Comparison of ENCODE assay signal across 14 cellular contexts in genomic region chr16:64864232-64864803, GRCh38.
A peak's percentile ranks its signal among the peaks of the same experiment; 100 is the strongest.
DNase-seq lines count a peak whose midpoint lies in the region; ATAC-seq, FAIRE-seq and TF ChIP-seq lines count a peak whose summit lies in the region.
"Had no signal": no experiment of that assay in that cellular context is flagged by ENCODE, and none has a peak within 500 bp of the region (broad histone marks: within the 10 kb centered on the region; RNA-seq: fewer than 3 reads in every experiment).

No MANE protein-coding gene starts in this region.

- FAIRE-seq in bronchial epithelial cell (lab: Jason Lieb, UNC), result no peak

- H3K9ac ChIP-seq in mesenchymal stem cell (ENCODE audit: low read length), result peak overlapping the region; percentile 80
- H3K9ac ChIP-seq: parathyroid adenoma had no signal

- H3K14ac ChIP-seq in mesenchymal stem cell (ENCODE audit: low read length in 2 of 2), result no peak overlapping the region

- H3K79me1 ChIP-seq in mesenchymal stem cell (replicated peaks; ENCODE audit: low read length, poor library complexity, severe bottlenecking), result no peaks in the 10 kb centered on the region

- H2BK120ac ChIP-seq in mesenchymal stem cell (ENCODE audit: low read depth, low read length), result no peak overlapping the region

- no peak overlapping the region for H3K23ac ChIP-seq in mesenchymal stem cell (ENCODE audit: low read length in 2 of 2)

- H3K36me3 ChIP-seq in bronchial epithelial cell (ENCODE audit: control insufficient read depth, insufficient read depth, low read length), result no peaks in the 10 kb centered on the region
- no peaks in the 10 kb centered on the region for H3K36me3 ChIP-seq in mesenchymal stem cell (ENCODE audit: control insufficient read depth in 1 of 2, insufficient read depth in 2 of 2, low read depth in 1 of 2, low read length in 2 of 2)
- H3K36me3 ChIP-seq in lower lobe of right lung, result no peaks in the 10 kb centered on the region

- H3K4me2 ChIP-seq in mesenchymal stem cell (ENCODE audit: low read length, poor library complexity, severe bottlenecking), result peak overlapping the region; percentile 20

- intact Hi-C loops in natural killer cell (cut with micrococcal nuclease), result no loop called here
- intact Hi-C loops in lower lobe of right lung (cut with DNase I), result no loop called here

- H3K4me1 ChIP-seq in mesenchymal stem cell (ENCODE audit: control insufficient read depth, insufficient read depth, low read depth, low read length) (peaks cover 2% of the 10 kb centered on the region), lower lobe of right lung (no peaks in the 10 kb centered on the region)
- H3K4me1 ChIP-seq: parathyroid adenoma had no signal

- H2AK5ac ChIP-seq in mesenchymal stem cell (ENCODE audit: low read length, severe bottlenecking), result no peak overlapping the region

- no peak overlapping the region for H2BK15ac ChIP-seq in mesenchymal stem cell (ENCODE audit: low read depth, poor library complexity, severe bottlenecking)

- H4K8ac ChIP-seq in mesenchymal stem cell (ENCODE audit: low read length), result no peak overlapping the region

- H4K91ac ChIP-seq in mesenchymal stem cell (ENCODE audit: low read length), result no peak overlapping the region

- H3K18ac ChIP-seq in mesenchymal stem cell (ENCODE audit: low read depth in 1 of 2, low read length in 2 of 2), result peak overlapping the region; percentile 7 to 52

- H2BK12ac ChIP-seq in mesenchymal stem cell (ENCODE audit: low read length in 2 of 2), result no peak overlapping the region

- H3K4ac ChIP-seq in mesenchymal stem cell (ENCODE audit: low read depth in 1 of 2, low read length in 2 of 2), result no peak overlapping the region

- H3K4me1 Mint-ChIP-seq in natural killer cell, result no peaks in the 10 kb centered on the region
- H3K4me1 Mint-ChIP-seq: central memory CD8-positive, alpha-beta T cell; H9 had no signal

- H3K9me3 ChIP-seq in mesenchymal stem cell (ENCODE audit: control insufficient read depth, low read length), result no peaks in the 10 kb centered on the region
- no peaks in the 10 kb centered on the region for H3K9me3 ChIP-seq in lower lobe of right lung

- no peak overlapping the region for H3K4me3 Mint-ChIP-seq in natural killer cell
- H3K4me3 Mint-ChIP-seq: central memory CD8-positive, alpha-beta T cell; H9 had no signal

- 0% methylated on average over 4 of the region's 5 CpGs for WGBS in mesenchymal stem cell

- no peak overlapping the region for H2BK5ac ChIP-seq in mesenchymal stem cell (ENCODE audit: low read depth, low read length, poor library complexity, severe bottlenecking)

- no peaks in the 10 kb centered on the region for H3K27me3 Mint-ChIP-seq in natural killer cell (ENCODE audit: low read depth in 2 of 2)
- H3K27me3 Mint-ChIP-seq: central memory CD8-positive, alpha-beta T cell had no signal

- no peak for ATAC-seq in HG03442 (IDR thresholded peaks at IDR 0.05; ENCODE audit: unreplicated experiment)
- ATAC-seq in natural killer cell, result no peak
- ATAC-seq in HG03159 (IDR thresholded peaks at IDR 0.05; ENCODE audit: unreplicated experiment), result no peak
- ATAC-seq in lower lobe of right lung, result no peak

- TF ChIP-seq CTCF in AG10803 (conservative IDR thresholded peaks at IDR 0.05; ENCODE audit: low read length) (no peak), bronchial epithelial cell (IDR thresholded peaks at IDR 0.05; ENCODE audit: insufficient read depth, low read length, severe bottlenecking) (no peak), natural killer cell (IDR thresholded peaks at IDR 0.05) (no peak), lower lobe of right lung (IDR thresholded peaks at IDR 0.05) (no peak)

- no peak overlapping the region for H2AFZ ChIP-seq in mesenchymal stem cell (ENCODE audit: low read depth, low read length)
- H2AFZ ChIP-seq: parathyroid adenoma had no signal

- H3K4me3 ChIP-seq in AG10803 (ENCODE audit: low read length), result no peak overlapping the region
- H3K4me3 ChIP-seq in bronchial epithelial cell (ENCODE audit: low read depth, low read length), result no peak overlapping the region
- no peak overlapping the region for H3K4me3 ChIP-seq in mesenchymal stem cell (ENCODE audit: insufficient read depth in 1 of 2, low read depth in 1 of 2, low read length in 2 of 2)
- no peak overlapping the region for H3K4me3 ChIP-seq in lower lobe of right lung

- H3K27ac ChIP-seq in mesenchymal stem cell (ENCODE audit: low read length, poor library complexity, severe bottlenecking) (peak overlapping the region; percentile 95), lower lobe of right lung (no peak overlapping the region)
- H3K27ac ChIP-seq: HL-60, parathyroid adenoma had no signal

- no peak overlapping the region for H3K27ac Mint-ChIP-seq in natural killer cell
- H3K27ac Mint-ChIP-seq: H9 had no signal

- peaks cover 6% of the 10 kb centered on the region for H3K36me3 Mint-ChIP-seq in natural killer cell

- H3K27me3 ChIP-seq in bronchial epithelial cell (ENCODE audit: control insufficient read depth, insufficient read depth, low read length), result no peaks in the 10 kb centered on the region
- H3K27me3 ChIP-seq in mesenchymal stem cell (ENCODE audit: control insufficient read depth in 1 of 2, insufficient read depth in 1 of 2, low read length in 2 of 2), result no peaks in the 10 kb centered on the region
- H3K27me3 ChIP-seq in lower lobe of right lung (ENCODE audit: low read depth), result no peaks in the 10 kb centered on the region

- peaks cover 12 to 16% of the 10 kb centered on the region in 2 donors for H3K9me3 Mint-ChIP-seq in natural killer cell
- H3K9me3 Mint-ChIP-seq: H9 had no signal

- DNase-seq in AG10803 (ENCODE audit: low read depth) (peak; percentile 90), NCI-H1694 (lab: John Stamatoyannopoulos, UW) (peak; percentile 68), bronchial epithelial cell (ENCODE audit: low read depth) (peak; percentile 86), mesenchymal stem cell (peak; percentile 90), natural killer cell (no peak), lower lobe of right lung (no peak)
- DNase-seq: activated CD8-positive, alpha-beta memory T cell treated with anti-CD3 and anti-CD28 coated beads, Interleukin-2, amount 50 U/mL, for 48 hours; H9; NCI-H1930 had no signal

Comparison
In these comparisons a context has a peak if more than half of its experiments do, and no peak if none do; other contexts are left out.
1. DNase-seq: peak in AG10803 (single experiment), NCI-H1694 (single experiment), bronchial epithelial cell (single experiment) and mesenchymal stem cell (single experiment); none in natural killer cell (single experiment) and lower lobe of right lung (single experiment).